ENCODE assay signal across 1 cellular context in genomic region chr2:50491541-50492114, GRCh38.
TF ChIP-seq lines count a peak whose summit lies in the region.

No MANE protein-coding gene starts in this region.

TF ChIP-seq in GM12878, 131 proteins besides CTCF, POLR2A, EP300 and RAD21 (continued from another document):
- no peak for TF ChIP-seq ZNF592 (IDR thresholded peaks at IDR 0.05)
- no peak for TF ChIP-seq CBX5 (IDR thresholded peaks at IDR 0.05; ENCODE audit: low read depth)
- no peak for TF ChIP-seq ZNF217 (IDR thresholded peaks at IDR 0.05)
- TF ChIP-seq BRCA1 (IDR thresholded peaks at IDR 0.05; ENCODE audit: low read depth, low read length): no peak
- TF ChIP-seq POLR2AphosphoS2 (IDR thresholded peaks at IDR 0.05; ENCODE audit: low read depth, low read length): no peak
- no peak for TF ChIP-seq HDAC2 (IDR thresholded peaks at IDR 0.05)
- TF ChIP-seq TAF1 (IDR thresholded peaks at IDR 0.05; ENCODE audit: borderline replicate concordance, low read depth, low read length): no peak
